1 cellular context compared by ENCODE assay signal in the genomic region with DNA sequence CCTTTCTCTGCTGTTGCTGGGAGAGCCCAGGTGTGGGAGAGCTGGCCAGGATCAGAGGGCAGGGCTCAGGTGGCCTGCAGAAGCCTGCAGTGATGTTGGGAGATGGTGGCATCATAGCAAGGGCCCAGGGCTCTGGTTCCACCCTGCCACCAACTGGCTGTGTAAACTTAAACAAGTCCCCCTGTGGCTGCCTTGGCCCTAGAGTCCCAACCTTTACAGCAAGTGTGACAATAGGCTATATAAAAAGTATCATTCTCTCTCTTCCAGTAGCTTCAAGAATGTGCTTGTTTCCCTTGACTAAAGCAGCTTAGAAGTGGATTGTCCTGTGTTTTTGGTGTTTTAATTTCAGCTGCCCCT.
TF ChIP-seq lines count a peak whose summit lies in the region.

No MANE protein-coding gene starts in this region.

TF ChIP-seq in IMR-90, 13 proteins besides CTCF, POLR2A, EP300 and RAD21 (continued from another document):
- TF ChIP-seq, protein P1, sequence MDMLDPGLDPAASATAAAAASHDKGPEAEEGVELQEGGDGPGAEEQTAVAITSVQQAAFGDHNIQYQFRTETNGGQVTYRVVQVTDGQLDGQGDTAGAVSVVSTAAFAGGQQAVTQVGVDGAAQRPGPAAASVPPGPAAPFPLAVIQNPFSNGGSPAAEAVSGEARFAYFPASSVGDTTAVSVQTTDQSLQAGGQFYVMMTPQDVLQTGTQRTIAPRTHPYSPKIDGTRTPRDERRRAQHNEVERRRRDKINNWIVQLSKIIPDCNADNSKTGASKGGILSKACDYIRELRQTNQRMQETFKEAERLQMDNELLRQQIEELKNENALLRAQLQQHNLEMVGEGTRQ (IDR thresholded peaks at IDR 0.05; ENCODE audit: low read depth, low read length) = no peak
- TF ChIP-seq CEBPB (IDR thresholded peaks at IDR 0.05; ENCODE audit: low read depth, low read length) = no peak
- no peak for TF ChIP-seq MXI1 (IDR thresholded peaks at IDR 0.05; ENCODE audit: borderline replicate concordance, low read depth, low read length)
